ENCODE assay signal across 16 cellular contexts in the genomic region with DNA sequence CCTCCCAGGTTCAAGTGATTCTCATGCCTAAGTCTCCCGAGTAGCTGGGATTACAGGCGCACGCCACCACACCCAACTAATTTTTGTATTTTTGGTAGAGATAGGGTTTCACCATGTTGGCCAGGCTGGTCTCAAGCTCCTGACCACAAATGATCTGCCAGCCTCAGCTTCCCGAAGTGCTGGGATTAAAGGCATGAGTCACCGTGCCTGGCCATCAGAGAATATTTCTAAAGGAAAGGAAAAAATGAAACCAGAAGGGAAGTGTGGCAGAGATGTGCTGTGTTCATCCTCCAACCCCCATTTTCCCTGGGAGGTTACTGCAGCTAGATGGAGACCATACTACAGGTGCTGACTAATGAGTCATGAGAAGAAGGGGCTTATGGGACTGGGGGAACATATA.
"Had no signal": no experiment of that assay in that cellular context is flagged by ENCODE, and none has a peak within 500 bp of the region (broad histone marks: within the 10 kb centered on the region; RNA-seq: fewer than 3 reads in every experiment).

No MANE protein-coding gene starts in this region.

- H3K27me3 ChIP-seq: ovary, sigmoid colon, tibial nerve had no signal

- H3K4me1 ChIP-seq: sigmoid colon, tibial nerve had no signal

- DNase-seq: activated CD4-positive, alpha-beta T cell treated with anti-CD3 and anti-CD28 coated beads for 48 hours; activated CD8-positive, alpha-beta memory T cell treated with anti-CD3 and anti-CD28 coated beads, Interleukin-2, amount 50 U/mL, for 48 hours; activated CD8-positive, alpha-beta T cell treated with anti-CD3 and anti-CD28 coated beads, Interleukin-2, amount 10 ng/mL, durations not matched to agents 7 days and 5 days; activated naive CD4-positive, alpha-beta T cell; caudate nucleus; effector CD8-positive, alpha-beta T cell; glutamatergic neuron; islet precursor cell; left ventricle myocardium superior; ovary; sigmoid colon; stimulated activated CD4-positive, alpha-beta T cell treated with anti-CD3 and anti-CD28 coated beads, Interleukin-2, amount 100 ng/mL, for 24 hours; stimulated activated naive B cell treated with anti-CD40 and anti-IgM and Interleukin-4, amounts not matched to agents 10 μg/mL and 1 μg/mL and 100 μg/mL, for 72 hours had no signal

- H3K27ac ChIP-seq: coronary artery, ovary, sigmoid colon, tibial nerve had no signal

- H3K36me3 ChIP-seq: ovary, sigmoid colon, tibial nerve had no signal

- H3K9me3 ChIP-seq: ovary had no signal

- FAIRE-seq: astrocyte had no signal

- ATAC-seq: activated CD8-positive, alpha-beta T cell treated with anti-CD3 and anti-CD28 coated beads, Interleukin-2, amount 10 ng/mL, durations not matched to agents 7 days and 5 days; left ventricle myocardium superior; stimulated activated naive B cell treated with anti-CD40 and anti-IgM and Interleukin-4, amounts not matched to agents 10 μg/mL and 1 μg/mL and 100 μg/mL, for 72 hours had no signal

- H3K4me3 ChIP-seq: coronary artery, ovary, sigmoid colon, tibial nerve had no signal
